In the genomic region with DNA sequence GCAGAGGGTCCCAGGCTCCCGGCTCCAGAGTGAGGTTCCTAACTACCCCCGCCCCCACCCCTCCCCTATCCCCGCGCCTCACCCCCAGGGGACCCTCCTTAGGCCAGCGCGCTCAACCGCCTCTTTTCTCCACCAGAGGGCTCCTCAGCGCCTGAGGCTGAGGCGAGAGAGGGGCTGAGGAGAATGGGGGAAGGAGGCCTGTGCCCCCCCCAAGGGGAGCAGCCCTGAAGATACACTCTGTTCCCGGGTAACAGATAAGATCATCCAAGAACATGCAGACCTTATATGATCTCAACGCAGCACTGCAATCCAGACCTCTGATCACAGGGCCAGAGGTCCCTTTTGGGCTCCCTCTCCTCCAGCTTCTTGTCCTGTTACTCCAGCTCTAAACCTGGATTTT, we compare ENCODE assay signal across 8 cellular contexts. TPM values are rescaled to one million over a fixed set of nuclear protein-coding genes. Genes with fewer than 3 reads are reported as not detected.
A peak's percentile ranks its signal among the peaks of the same experiment; 100 is the strongest.
DNase-seq lines count a peak whose midpoint lies in the region; FAIRE-seq and TF ChIP-seq lines count a peak whose summit lies in the region.

No MANE protein-coding gene starts in this region.

- WGBS in sigmoid colon, 2 donors = 54 to 70% methylated on average over 11 of the region's 11 CpGs

- intact Hi-C loops in sigmoid colon (cut with DNase I) = loop anchor here (2.0 to 5.0 kb wide), 3 partner anchors 191 to 286 kb away; a partner anchor contains a TSS

- H3K36me3 ChIP-seq in BE2C (peaks cover 11% of the 10 kb centered on the region), sigmoid colon (peaks cover 0 to 30% (median 0%) of the 10 kb centered on the region in 4 donors)

- FAIRE-seq in H54 (lab: Jason Lieb, UNC) = no peak

- peak overlapping the region in 3 of 4 donors; percentile 13 to 41 (median 40) for H3K27ac ChIP-seq in sigmoid colon
- H3K27ac ChIP-seq in coronary artery = no peak overlapping the region

- no peak for TF ChIP-seq POLR2A in sigmoid colon (IDR thresholded peaks at IDR 0.05)
- TF ChIP-seq POLR2A in H54 (IDR thresholded peaks at IDR 0.05; ENCODE audit: low read depth, low read length) = no peak

- TF ChIP-seq CTCF in BE2C (IDR thresholded peaks at IDR 0.05; ENCODE audit: low read depth, low read length) = peak; percentile 55
- TF ChIP-seq CTCF in fibroblast of villous mesenchyme (IDR thresholded peaks at IDR 0.05; ENCODE audit: insufficient read depth, low read depth, low read length) = peak; percentile 61
- TF ChIP-seq CTCF in sigmoid colon (IDR thresholded peaks at IDR 0.05) = peak; percentile 22 to 60 (median 34)
- no peak for TF ChIP-seq CTCF in coronary artery (IDR thresholded peaks at IDR 0.05)

- H3K4me3 ChIP-seq in BE2C (ENCODE audit: low read depth, low read length) (no peak overlapping the region), fibroblast of villous mesenchyme (ENCODE audit: low read depth, low read length) (no peak overlapping the region), sigmoid colon (no peak overlapping the region), coronary artery (no peak overlapping the region)

- no peak for TF ChIP-seq EP300 in sigmoid colon (IDR thresholded peaks at IDR 0.05)

- H3K4me1 ChIP-seq in BE2C = peaks cover 15% of the 10 kb centered on the region
- H3K4me1 ChIP-seq in sigmoid colon = peaks cover 0 to 24% (median 6%) of the 10 kb centered on the region in 4 donors

- DNase-seq in BE2C = peak; percentile 52
- DNase-seq in HuH-7.5 (ENCODE audit: low spot score) = peak; percentile 51
- peak; percentile 57 for DNase-seq in activated CD8-positive, alpha-beta memory T cell treated with anti-CD3 and anti-CD28 coated beads, Interleukin-2, amount 50 U/mL, for 4 hours
- DNase-seq in fibroblast of villous mesenchyme (ENCODE audit: low read depth) = peak; percentile 59
- peak; percentile 70 for DNase-seq in sigmoid colon
- no peak for DNase-seq in H54 (ENCODE audit: insufficient read length, low spot score)
- no peak for DNase-seq in coronary artery (ENCODE audit: low spot score)
- DNase-seq in HT-29 (ENCODE audit: low spot score) = no peak

- H3K9me3 ChIP-seq in BE2C (no peaks in the 10 kb centered on the region; the same call in 1 of the 2 replicates), sigmoid colon (no peaks in the 10 kb centered on the region)

- H3K27me3 ChIP-seq in BE2C = no peaks in the 10 kb centered on the region
- H3K27me3 ChIP-seq in sigmoid colon = no peaks in the 10 kb centered on the region

RNA-seq across cellular contexts. Expression of a gene that starts 43.3 kb away (rescaled TPM):
- 52.2 TPM for polyA plus RNA-seq in BE2C (2012; ENCODE audit: insufficient read depth, insufficient read length, low read depth)
- total RNA-seq in fibroblast of villous mesenchyme = 47.0 and 66.5 TPM in 2 replicates
- 10 to 100 TPM; 27.7 to 35.2 (median 32.8) TPM for total RNA-seq in sigmoid colon
- 10 to 100 TPM; 28.8 to 41.4 (median 33.0) TPM for polyA plus RNA-seq in sigmoid colon
- total RNA-seq in HT-29 (2014; rRNA removed; shearing (Covaris generic)) = 24.2 and 24.7 TPM in 2 replicates

Comparison
In these comparisons a context has a peak if more than half of its experiments do, and no peak if none do; other contexts are left out.
1. DNase-seq: peak in BE2C (single experiment), HuH-7.5 (single experiment), activated CD8-positive, alpha-beta memory T cell treated with anti-CD3 and anti-CD28 coated beads, Interleukin-2, amount 50 U/mL, for 4 hours (single experiment), fibroblast of villous mesenchyme (single experiment) and sigmoid colon (single experiment); none in H54 (single experiment), coronary artery (single experiment) and HT-29 (single experiment).
2. H3K27ac ChIP-seq: peak in sigmoid colon (3 of 4); none in coronary artery (0 of 2).